In genomic region chrX:43633081-43633480, GRCh38 we compare ENCODE assay signal across 28 cellular contexts.
"Had no signal": no experiment of that assay in that cellular context is flagged by ENCODE, and none has a peak within 500 bp of the region (broad histone marks: within the 10 kb centered on the region; RNA-seq: fewer than 3 reads in every experiment).

No MANE protein-coding gene starts in this region.

- H3K4me1 Mint-ChIP-seq: activated B cell treated with CpG ODN at 0.5 μM for 24 hours; activated T-helper 17 cell treated with anti-CD3 and anti-CD28 coated beads, Interleukin-2, amount 50 U/mL, for 72 hours; T-helper 17 cell had no signal

- H3K27me3 ChIP-seq: body of pancreas, esophagus squamous epithelium had no signal

- H3K36me3 ChIP-seq: esophagus squamous epithelium, WERI-Rb-1 had no signal

- H3K27ac Mint-ChIP-seq: activated B cell treated with CpG ODN at 0.5 μM for 24 hours; activated CD8-positive, alpha-beta T cell treated with anti-CD3 and anti-CD28 coated beads for 36 hours; activated naive CD8-positive, alpha-beta T cell; activated T-helper 17 cell treated with anti-CD3 and anti-CD28 coated beads, Interleukin-2, amount 50 U/mL, for 72 hours; effector memory CD8-positive, alpha-beta T cell; T-helper 17 cell; T-helper 2 cell treated with Interferon-gamma antibody and Interleukin-4, amounts not matched to agents 5 μg/mL and 100 μg/mL, for 36 hours had no signal

- H3K4me1 ChIP-seq: body of pancreas, esophagus squamous epithelium had no signal

- ATAC-seq: activated CD8-positive, alpha-beta T cell treated with anti-CD3 and anti-CD28 coated beads for 36 hours; activated T-cell treated with anti-CD3 and anti-CD28 coated beads, Interleukin-2, amount 50 U/mL, for 4 hours; activated T-helper 17 cell treated with anti-CD3 and anti-CD28 coated beads, Interleukin-2, amount 50 U/mL, for 72 hours; body of pancreas; effector memory CD8-positive, alpha-beta T cell; T-helper 17 cell had no signal

- H3K27ac ChIP-seq: body of pancreas, esophagus squamous epithelium, WERI-Rb-1 had no signal

- H3K36me3 Mint-ChIP-seq: activated naive CD8-positive, alpha-beta T cell had no signal

- H3K4me3 ChIP-seq: body of pancreas, esophagus squamous epithelium had no signal

- FAIRE-seq: frontal cortex had no signal

- H3K4me3 Mint-ChIP-seq: activated B cell treated with CpG ODN at 0.5 μM for 24 hours; activated CD8-positive, alpha-beta T cell treated with anti-CD3 and anti-CD28 coated beads for 36 hours; activated naive CD8-positive, alpha-beta T cell; activated T-cell treated with anti-CD3 and anti-CD28 coated beads, Interleukin-2, amount 50 U/mL, for 4 hours; activated T-helper 17 cell treated with anti-CD3 and anti-CD28 coated beads, Interleukin-2, amount 50 U/mL, for 72 hours; effector memory CD8-positive, alpha-beta T cell; T-helper 17 cell; T-helper 2 cell treated with Interferon-gamma antibody and Interleukin-4, amounts not matched to agents 5 μg/mL and 100 μg/mL, for 36 hours had no signal

- DNase-seq: activated B cell treated with CpG ODN at 0.5 μM for 24 hours; activated CD4-positive, alpha-beta T cell treated with anti-CD3 and anti-CD28 coated beads for 48 hours; activated CD4-positive, alpha-beta T cell treated with anti-CD3 and anti-CD28 coated beads, Interleukin-2, amount 50 U/mL, for 1 hour; activated CD4-positive, alpha-beta T cell treated with anti-CD3 and anti-CD28 coated beads, Interleukin-2, amount 50 U/mL, for 48 hours; activated CD8-positive, alpha-beta memory T cell treated with anti-CD3 and anti-CD28 coated beads for 24 hours; activated CD8-positive, alpha-beta T cell treated with anti-CD3 and anti-CD28 coated beads for 36 hours; activated effector memory CD4-positive, alpha-beta T cell treated with Interleukin-2 at 50 U/mL for 16 hours; activated gamma-delta T cell treated with Interleukin-2 at 50 U/mL for 16 hours; activated naive CD4-positive, alpha-beta T cell treated with anti-CD3 and anti-CD28 coated beads, Interleukin-2, amount 50 U/mL, for 16 hours; activated naive CD4-positive, alpha-beta T cell treated with Interleukin-2 at 50 U/mL for 16 hours; activated T-cell treated with anti-CD3 and anti-CD28 coated beads, Interleukin-2, amount 50 U/mL, for 4 hours; amniotic stem cell; anterior cingulate cortex; body of pancreas; caudate nucleus; cortex of kidney; dermis blood vessel endothelial cell; effector CD4-positive, alpha-beta T cell; effector memory CD8-positive, alpha-beta T cell; esophagus squamous epithelium; head of caudate nucleus; T-helper 17 cell; T1000; WERI-Rb-1 had no signal

- H3K9me3 Mint-ChIP-seq: activated B cell treated with CpG ODN at 0.5 μM for 24 hours; activated CD8-positive, alpha-beta T cell treated with anti-CD3 and anti-CD28 coated beads for 36 hours; activated T-cell treated with anti-CD3 and anti-CD28 coated beads, Interleukin-2, amount 50 U/mL, for 4 hours; activated T-helper 17 cell treated with anti-CD3 and anti-CD28 coated beads, Interleukin-2, amount 50 U/mL, for 72 hours; effector memory CD8-positive, alpha-beta T cell had no signal

- H3K9me3 ChIP-seq: body of pancreas, esophagus squamous epithelium had no signal

- H3K27me3 Mint-ChIP-seq: activated CD8-positive, alpha-beta T cell treated with anti-CD3 and anti-CD28 coated beads for 36 hours had no signal
